ENCODE assay signal across 1 cellular context in genomic region chr11:70176940-70177689, GRCh38.
TF ChIP-seq lines count a peak whose summit lies in the region.

No MANE protein-coding gene starts in this region.

TF ChIP-seq in K562, 482 proteins besides CTCF, POLR2A, EP300 and RAD21 (continued from another document and continues in another):
- TF ChIP-seq E2F8 (IDR thresholded peaks at IDR 0.05; ENCODE audit: low read depth, partially characterized antibody) (no peak), ID3 (CRISPR knock-in tag; IDR thresholded peaks at IDR 0.05) (no peak), ID3 (tag; IDR thresholded peaks at IDR 0.05) (no peak), ZNF696 (CRISPR knock-in tag; conservative IDR thresholded peaks at IDR 0.05) (no peak), RNF2 (IDR thresholded peaks at IDR 0.05) (no peak), ZNF561 (CRISPR knock-in tag; conservative IDR thresholded peaks at IDR 0.05) (no peak), WHSC1 (IDR thresholded peaks at IDR 0.05; ENCODE audit: low read length) (no peak), HOXB6 (CRISPR knock-in tag; IDR thresholded peaks at IDR 0.05; ENCODE audit: borderline replicate concordance) (no peak), MAX (CRISPR knock-in tag; IDR thresholded peaks at IDR 0.05) (0 out of 2 replicates have a peak, but pooled peaks have one; percentile 14), MCM3 (IDR thresholded peaks at IDR 0.05) (no peak), HMGN3 (IDR thresholded peaks at IDR 0.05; ENCODE audit: borderline replicate concordance, extremely low read depth, insufficient read length, low read depth, low read length) (peak; percentile 22), RAD51 (IDR thresholded peaks at IDR 0.05; ENCODE audit: borderline replicate concordance, low read depth) (no peak), PPARD (CRISPR knock-in tag; IDR thresholded peaks at IDR 0.05) (no peak), PCBP1 (IDR thresholded peaks at IDR 0.05; ENCODE audit: low read depth, low read length, poor library complexity, severe bottlenecking) (no peak), HNRNPUL1 (IDR thresholded peaks at IDR 0.05; ENCODE audit: low read length) (no peak), RFX1 (IDR thresholded peaks at IDR 0.05) (peak; percentile 93), ZNF165 (CRISPR knock-in tag; IDR thresholded peaks at IDR 0.05; ENCODE audit: borderline replicate concordance) (no peak), RNF219 (CRISPR knock-in tag; IDR thresholded peaks at IDR 0.05) (no peak), TAF7 (tag; IDR thresholded peaks at IDR 0.05) (no peak), JUN (IDR thresholded peaks at IDR 0.05; ENCODE audit: borderline replicate concordance, low read depth, low read length) (no peak), JUN (CRISPR knock-in tag; IDR thresholded peaks at IDR 0.05; ENCODE audit: borderline replicate concordance) (no peak), ZNF586 (CRISPR knock-in tag; conservative IDR thresholded peaks at IDR 0.05) (no peak), FOSL1 (tag; conservative IDR thresholded peaks at IDR 0.05) (no peak), RBM22 (IDR thresholded peaks at IDR 0.05; ENCODE audit: low read depth, low read length, poor library complexity, severe bottlenecking) (peak; percentile 83), SOX6 (IDR thresholded peaks at IDR 0.05) (no peak), DACH1 (IDR thresholded peaks at IDR 0.05; ENCODE audit: partially characterized antibody) (peak; percentile 71), MNT (conservative IDR thresholded peaks at IDR 0.05) (no peak), BCLAF1 (IDR thresholded peaks at IDR 0.05; ENCODE audit: borderline replicate concordance in 1 of 2, control insufficient read depth in 1 of 2, low read depth in 2 of 2, low read length in 1 of 2) (no peak), ESRRA (IDR thresholded peaks at IDR 0.05; ENCODE audit: borderline replicate concordance, low read depth) (no peak), SREBF1 (IDR thresholded peaks at IDR 0.05; ENCODE audit: borderline replicate concordance, low read depth, low read length) (no peak), RBM14 (IDR thresholded peaks at IDR 0.05; ENCODE audit: borderline replicate concordance, insufficient read depth, low read depth, low read length) (no peak), ZNF253 (CRISPR knock-in tag; conservative IDR thresholded peaks at IDR 0.05) (no peak), ZNF79 (CRISPR knock-in tag; IDR thresholded peaks at IDR 0.05; ENCODE audit: low read depth) (no peak), ZNF778 (CRISPR knock-in tag; IDR thresholded peaks at IDR 0.05) (no peak), TFAP4 (CRISPR knock-in tag; IDR thresholded peaks at IDR 0.05; ENCODE audit: borderline replicate concordance) (peak; percentile 89), ZSCAN32 (CRISPR knock-in tag; IDR thresholded peaks at IDR 0.05) (no peak), NR2C2 (CRISPR knock-in tag; IDR thresholded peaks at IDR 0.05) (peak; percentile 42; the same call in 1 of the 2 replicates), NR2C2 (tag; IDR thresholded peaks at IDR 0.05) (peak; percentile 69), NEUROD1 (IDR thresholded peaks at IDR 0.05; ENCODE audit: borderline replicate concordance, low read depth, low read length, partially characterized antibody) (peak; percentile 39), BMI1 (IDR thresholded peaks at IDR 0.05; ENCODE audit: low read length) (peak; percentile 77), ZNF77 (CRISPR knock-in tag; IDR thresholded peaks at IDR 0.05) (no peak), ZNF197 (CRISPR knock-in tag; IDR thresholded peaks at IDR 0.05; ENCODE audit: low read depth) (no peak), RB1 (IDR thresholded peaks at IDR 0.05; ENCODE audit: low read depth) (0 out of 2 replicates have a peak, but pooled peaks have one; percentile 37), MXI1 (IDR thresholded peaks at IDR 0.05; ENCODE audit: low read depth, low read length) (peak; percentile 78; the same call in 1 of the 2 replicates), IRF2 (CRISPR knock-in tag; IDR thresholded peaks at IDR 0.05) (no peak), SETDB1 (IDR thresholded peaks at IDR 0.05; ENCODE audit: low read length) (no peak), SMC3 (conservative IDR thresholded peaks at IDR 0.05; ENCODE audit: insufficient read depth, low read depth, low read length) (peak; percentile 54; the same call in 1 of the 2 replicates), CTCFL (IDR thresholded peaks at IDR 0.05; ENCODE audit: borderline replicate concordance, insufficient read depth, low read depth, low read length, poor library complexity, severe bottlenecking) (peak; percentile 83), KLF16 (IDR thresholded peaks at IDR 0.05) (0 out of 2 replicates have a peak, but pooled peaks have one; percentile 17), POLR2H (tag; IDR thresholded peaks at IDR 0.05; ENCODE audit: low read depth) (no peak), PHB2 (IDR thresholded peaks at IDR 0.05; ENCODE audit: low read depth) (no peak), ETV5 (CRISPR knock-in tag; IDR thresholded peaks at IDR 0.05; ENCODE audit: low read depth) (no peak), ZFP1 (CRISPR knock-in tag; IDR thresholded peaks at IDR 0.05) (no peak), NR2C1 (IDR thresholded peaks at IDR 0.05) (peak; percentile 80), NR2C1 (tag; IDR thresholded peaks at IDR 0.05) (peak; percentile 79), ZNF780A (CRISPR knock-in tag; IDR thresholded peaks at IDR 0.05) (no peak), TEAD2 (tag; IDR thresholded peaks at IDR 0.05) (no peak), BCOR (IDR thresholded peaks at IDR 0.05) (0 out of 2 replicates have a peak, but pooled peaks have one; percentile 32), TFAM (CRISPR knock-in tag; conservative IDR thresholded peaks at IDR 0.05) (no peak), ZNF143 (CRISPR knock-in tag; IDR thresholded peaks at IDR 0.05) (no peak), NBN (IDR thresholded peaks at IDR 0.05; ENCODE audit: low read depth) (no peak), CREB3L1 (IDR thresholded peaks at IDR 0.05; ENCODE audit: borderline replicate concordance, low read depth) (no peak), ZNF23 (CRISPR knock-in tag; IDR thresholded peaks at IDR 0.05) (no peak), CHCHD3 (CRISPR knock-in tag; IDR thresholded peaks at IDR 0.05) (no peak), TAF9B (IDR thresholded peaks at IDR 0.05; ENCODE audit: partially characterized antibody) (no peak), ARID1B (IDR thresholded peaks at IDR 0.05) (no peak), ZNF3 (CRISPR knock-in tag; IDR thresholded peaks at IDR 0.05) (no peak)
